In genomic region chr14:90979451-90979850, GRCh38 we compare ENCODE assay signal across 22 cellular contexts.
DNase-seq lines count a peak whose midpoint lies in the region; ATAC-seq and TF ChIP-seq lines count a peak whose summit lies in the region.
"Had no signal": no experiment of that assay in that cellular context is flagged by ENCODE, and none has a peak within 500 bp of the region (broad histone marks: within the 10 kb centered on the region; RNA-seq: fewer than 3 reads in every experiment).

No MANE protein-coding gene starts in this region.

- ATAC-seq in stimulated activated effector memory CD8-positive, alpha-beta T cell treated with anti-CD3 and anti-CD28 coated beads, Interleukin-12 subunit alpha, Interleukin-12 subunit beta, amount 100 ng/mL, for 72 hours = no peak
- ATAC-seq: HepG2, K562 had no signal

- H3K9me3 ChIP-seq in esophagus muscularis mucosa (no peaks in the 10 kb centered on the region), neural progenitor cell (ENCODE audit: low read depth) (no peaks in the 10 kb centered on the region)
- H3K9me3 ChIP-seq: MG63, Peyer's patch, SJCRH30 had no signal

- H3K27me3 ChIP-seq in esophagus muscularis mucosa (no peaks in the 10 kb centered on the region), neural progenitor cell (no peaks in the 10 kb centered on the region)
- H3K27me3 ChIP-seq: MG63, Peyer's patch, SJCRH30 had no signal

- no peak overlapping the region for H3K4me2 ChIP-seq in neural progenitor cell

- H3K9me3 Mint-ChIP-seq in neural progenitor cell = no peaks in the 10 kb centered on the region
- no peaks in the 10 kb centered on the region for H3K9me3 Mint-ChIP-seq in stimulated activated effector memory CD8-positive, alpha-beta T cell treated with anti-CD3 and anti-CD28 coated beads, Interleukin-12 subunit alpha, Interleukin-12 subunit beta, amount 100 ng/mL, for 72 hours
- H3K9me3 Mint-ChIP-seq: CD8-positive, alpha-beta memory T cell had no signal

- H3K27ac ChIP-seq in esophagus muscularis mucosa (replicated peaks in 1 of 4) (peak overlapping the region; percentile 12 to 64 (median 40)), neural progenitor cell (no peak overlapping the region)
- H3K27ac ChIP-seq: HL-60, Peyer's patch, SJCRH30 had no signal

- no peaks in the 10 kb centered on the region for H3K79me2 ChIP-seq in neural progenitor cell (ENCODE audit: low read depth)

- TF ChIP-seq POLR2A in esophagus muscularis mucosa (IDR thresholded peaks at IDR 0.05; ENCODE audit: low read depth) = no peak

- H3K4me1 ChIP-seq in esophagus muscularis mucosa (peaks cover 0 to 37% (median 28%) of the 10 kb centered on the region in 4 donors), neural progenitor cell (peaks cover 7% of the 10 kb centered on the region)
- H3K4me1 ChIP-seq: SJCRH30 had no signal

- no peaks in the 10 kb centered on the region for H3K27me3 Mint-ChIP-seq in neural progenitor cell (ENCODE audit: insufficient read depth, low read depth)
- H3K27me3 Mint-ChIP-seq: CD8-positive, alpha-beta memory T cell had no signal

- no peak overlapping the region for H3K4me3 Mint-ChIP-seq in neural progenitor cell
- H3K4me3 Mint-ChIP-seq in stimulated activated effector memory CD8-positive, alpha-beta T cell treated with anti-CD3 and anti-CD28 coated beads, Interleukin-12 subunit alpha, Interleukin-12 subunit beta, amount 100 ng/mL, for 72 hours = no peak overlapping the region
- H3K4me3 Mint-ChIP-seq: CD8-positive, alpha-beta memory T cell had no signal

- H4K20me1 ChIP-seq in neural progenitor cell (ENCODE audit: low read depth) = no peaks in the 10 kb centered on the region

- H3K36me3 ChIP-seq in esophagus muscularis mucosa (peaks cover 0 to 17% (median 12%) of the 10 kb centered on the region in 4 donors), neural progenitor cell (no peaks in the 10 kb centered on the region)
- H3K36me3 ChIP-seq: MG63, SJCRH30 had no signal

- intact Hi-C loops in esophagus muscularis mucosa (cut with DNase I) = loop anchor here (10.0 kb wide), 1 partner anchor 65 kb away; no protein-coding TSS in a partner anchor

- no peak overlapping the region for H2AFZ ChIP-seq in neural progenitor cell (replicated peaks)

- H3F3A ChIP-seq in neural progenitor cell (ENCODE audit: low read depth) = no peaks in the 10 kb centered on the region

- no peaks in the 10 kb centered on the region for H3K4me1 Mint-ChIP-seq in neural progenitor cell
- H3K4me1 Mint-ChIP-seq in stimulated activated effector memory CD8-positive, alpha-beta T cell treated with anti-CD3 and anti-CD28 coated beads, Interleukin-12 subunit alpha, Interleukin-12 subunit beta, amount 100 ng/mL, for 72 hours = peaks cover 15% of the 10 kb centered on the region

- TF ChIP-seq EP300 in esophagus muscularis mucosa (IDR thresholded peaks at IDR 0.05) = no peak

- TF ChIP-seq CTCF in esophagus muscularis mucosa (IDR thresholded peaks at IDR 0.05) = no peak
- no peak for TF ChIP-seq CTCF in neural progenitor cell (IDR thresholded peaks at IDR 0.05)

- WGBS in esophagus muscularis mucosa = 36% methylated on average over 5 of the region's 5 CpGs

- no peak overlapping the region for H3K27ac Mint-ChIP-seq in neural progenitor cell
- H3K27ac Mint-ChIP-seq in stimulated activated effector memory CD8-positive, alpha-beta T cell treated with anti-CD3 and anti-CD28 coated beads, Interleukin-12 subunit alpha, Interleukin-12 subunit beta, amount 100 ng/mL, for 72 hours = no peak overlapping the region

- DNase-seq in Ammon's horn (ENCODE audit: low spot score) (peak; percentile 8), NCI-H82 (lab: John Stamatoyannopoulos, UW) (peak; percentile 76), esophagus muscularis mucosa (ENCODE audit: extremely low spot score) (no peak), neural progenitor cell (ENCODE audit: low spot score) (peak; percentile 9), SW 1271 (lab: John Stamatoyannopoulos, UW) (no peak)
- no peak for DNase-seq in stimulated activated CD4-positive, alpha-beta T cell treated with anti-CD3 and anti-CD28 coated beads, Interleukin-4, amount 100 ng/mL, for 1 hour
- DNase-seq in stimulated activated effector memory CD8-positive, alpha-beta T cell treated with anti-CD3 and anti-CD28 coated beads, Interleukin-12 subunit alpha, Interleukin-12 subunit beta, amount 100 ng/mL, for 72 hours (ENCODE audit: low spot score in 2 of 2) = no peak
- DNase-seq: 8988T; Calu3; CD8-positive, alpha-beta memory T cell; DMS53; MG63; NCI-H1048; NCI-H1417 treated with DMSO at 0.1 percent for 48 hours; NCI-H187 treated with DMSO at 0.1 percent for 48 hours; NCI-H2107; NCI-H748 treated with DMSO at 0.1 percent for 48 hours; Peyer's patch; SJCRH30 had no signal

- H3K9ac ChIP-seq in neural progenitor cell = no peak overlapping the region

- H3K4me3 ChIP-seq in esophagus muscularis mucosa (no peak overlapping the region), neural progenitor cell (no peak overlapping the region)
- H3K4me3 ChIP-seq: K562, MG63, Peyer's patch, SJCRH30 had no signal

- H3K36me3 Mint-ChIP-seq in neural progenitor cell = no peaks in the 10 kb centered on the region
- peaks cover 42% of the 10 kb centered on the region for H3K36me3 Mint-ChIP-seq in stimulated activated effector memory CD8-positive, alpha-beta T cell treated with anti-CD3 and anti-CD28 coated beads, Interleukin-12 subunit alpha, Interleukin-12 subunit beta, amount 100 ng/mL, for 72 hours

Comparison
In these comparisons a context has a peak if more than half of its experiments do, and no peak if none do; other contexts are left out.
1. DNase-seq: peak in Ammon's horn (single experiment), NCI-H82 (single experiment) and neural progenitor cell (single experiment); none in esophagus muscularis mucosa (single experiment), stimulated activated CD4-positive, alpha-beta T cell treated with anti-CD3 and anti-CD28 coated beads, Interleukin-4, amount 100 ng/mL, for 1 hour (single experiment), stimulated activated effector memory CD8-positive, alpha-beta T cell treated with anti-CD3 and anti-CD28 coated beads, Interleukin-12 subunit alpha, Interleukin-12 subunit beta, amount 100 ng/mL, for 72 hours (0 of 2) and SW 1271 (0 of 2).